1 cellular context compared by ENCODE assay signal in genomic region chr19:38243279-38243673, GRCh38.
TF ChIP-seq lines count a peak whose summit lies in the region.

No MANE protein-coding gene starts in this region.

TF ChIP-seq in IMR-90, 13 proteins besides CTCF, POLR2A, EP300 and RAD21 (continued from another document):
- no peak for TF ChIP-seq MAFK (IDR thresholded peaks at IDR 0.05; ENCODE audit: low read depth, low read length)
- TF ChIP-seq CHD1 (IDR thresholded peaks at IDR 0.05; ENCODE audit: low read depth, low read length) = no peak
- TF ChIP-seq ELK1 (IDR thresholded peaks at IDR 0.05; ENCODE audit: borderline replicate concordance, low read depth, low read length) = no peak
- TF ChIP-seq RCOR1 (IDR thresholded peaks at IDR 0.05; ENCODE audit: insufficient replicate concordance, low read length) = no peak
- no peak for TF ChIP-seq CEBPB (IDR thresholded peaks at IDR 0.05; ENCODE audit: low read depth, low read length)
